In the genomic region with DNA sequence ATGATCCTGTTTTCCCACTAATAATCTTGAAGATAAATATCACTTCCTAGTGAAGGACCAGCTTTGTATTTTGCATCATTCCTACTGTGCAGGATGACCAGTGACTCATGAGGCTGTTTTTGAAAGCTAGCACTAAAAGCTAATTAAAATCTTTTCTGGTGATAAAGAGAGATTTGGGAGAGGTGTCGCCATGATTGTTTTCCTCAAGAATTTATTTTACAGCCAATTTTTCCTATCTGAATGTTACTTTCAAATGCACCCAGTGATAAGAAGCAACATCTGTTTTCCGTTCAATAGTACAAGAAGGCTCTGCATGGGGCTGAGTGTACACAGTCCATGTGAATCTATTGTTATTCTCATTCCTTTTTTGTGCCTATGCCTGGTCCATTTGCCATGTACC, we compare ENCODE assay signal across 2 cellular contexts.
TF ChIP-seq lines count a peak whose summit lies in the region.

No MANE protein-coding gene starts in this region.

TF ChIP-seq in SK-N-SH, 30 proteins besides CTCF, POLR2A, EP300 and RAD21 (continued from another document):
- TF ChIP-seq RCOR1 (IDR thresholded peaks at IDR 0.05; ENCODE audit: low read length) = peak; percentile 40; the same call in 1 of the 2 replicates
- peak; percentile 16; the same call in 1 of the 2 replicates for TF ChIP-seq TCF12 (IDR thresholded peaks at IDR 0.05)
- TF ChIP-seq MEF2A (IDR thresholded peaks at IDR 0.05; ENCODE audit: borderline replicate concordance, low read depth) = no peak
- TF ChIP-seq MXI1 (IDR thresholded peaks at IDR 0.05; ENCODE audit: low read depth, low read length) = 0 out of 2 replicates have a peak, but pooled peaks have one; percentile 29
- TF ChIP-seq, protein P1, sequence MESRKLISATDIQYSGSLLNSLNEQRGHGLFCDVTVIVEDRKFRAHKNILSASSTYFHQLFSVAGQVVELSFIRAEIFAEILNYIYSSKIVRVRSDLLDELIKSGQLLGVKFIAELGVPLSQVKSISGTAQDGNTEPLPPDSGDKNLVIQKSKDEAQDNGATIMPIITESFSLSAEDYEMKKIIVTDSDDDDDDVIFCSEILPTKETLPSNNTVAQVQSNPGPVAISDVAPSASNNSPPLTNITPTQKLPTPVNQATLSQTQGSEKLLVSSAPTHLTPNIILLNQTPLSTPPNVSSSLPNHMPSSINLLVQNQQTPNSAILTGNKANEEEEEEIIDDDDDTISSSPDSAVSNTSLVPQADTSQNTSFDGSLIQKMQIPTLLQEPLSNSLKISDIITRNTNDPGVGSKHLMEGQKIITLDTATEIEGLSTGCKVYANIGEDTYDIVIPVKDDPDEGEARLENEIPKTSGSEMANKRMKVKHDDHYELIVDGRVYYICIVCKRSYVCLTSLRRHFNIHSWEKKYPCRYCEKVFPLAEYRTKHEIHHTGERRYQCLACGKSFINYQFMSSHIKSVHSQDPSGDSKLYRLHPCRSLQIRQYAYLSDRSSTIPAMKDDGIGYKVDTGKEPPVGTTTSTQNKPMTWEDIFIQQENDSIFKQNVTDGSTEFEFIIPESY (IDR thresholded peaks at IDR 0.05; ENCODE audit: borderline replicate concordance, low read depth) = no peak
- no peak for TF ChIP-seq FOXJ3 (CRISPR knock-in tag; IDR thresholded peaks at IDR 0.05)
- no peak for TF ChIP-seq TAF1 (IDR thresholded peaks at IDR 0.05; ENCODE audit: borderline replicate concordance, low read depth, low read length)
- TF ChIP-seq ELF1 (IDR thresholded peaks at IDR 0.05) = no peak

TF ChIP-seq in GM12891, 5 proteins besides CTCF, POLR2A, EP300 and RAD21 (continued from another document):
- TF ChIP-seq SPI1 (IDR thresholded peaks at IDR 0.05; ENCODE audit: low read depth, low read length) = no peak
TF ChIP-seq in GM12891: peak in this region for 0.
